19 cellular contexts compared by ENCODE assay signal in the genomic region with DNA sequence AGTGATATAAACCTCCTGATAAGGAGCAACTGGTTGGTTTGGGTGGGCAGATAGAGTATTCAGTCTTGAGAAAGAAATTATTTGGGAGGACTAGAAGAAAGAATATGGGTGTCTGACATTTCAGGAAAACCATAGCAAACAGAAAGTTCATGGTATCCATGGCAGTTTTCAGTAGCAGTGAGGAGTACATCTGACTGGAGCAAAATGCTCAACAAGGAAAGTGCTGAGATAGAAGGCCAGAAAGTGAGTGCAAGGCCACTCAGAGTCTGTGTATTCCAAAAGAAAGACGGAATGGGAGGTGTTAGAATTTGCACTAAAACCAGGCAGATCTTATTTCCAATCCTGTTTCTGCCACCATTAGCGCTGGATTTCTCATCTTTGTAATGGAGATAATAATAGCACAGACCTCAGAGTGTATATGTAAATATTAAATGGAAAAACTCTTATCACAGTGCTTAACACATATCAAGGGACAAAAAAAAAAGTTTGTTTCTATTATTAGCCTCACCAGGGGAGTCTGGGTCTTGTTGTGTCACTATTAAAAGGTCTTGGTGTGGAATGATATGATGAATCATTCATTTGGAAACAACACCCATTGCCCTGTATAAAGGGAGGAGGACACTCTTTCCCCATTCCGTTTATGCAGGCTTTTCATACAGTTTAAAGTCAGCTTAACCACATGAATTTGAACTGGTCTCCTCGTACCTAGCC.
"Had no signal": no experiment of that assay in that cellular context is flagged by ENCODE, and none has a peak within 500 bp of the region (broad histone marks: within the 10 kb centered on the region; RNA-seq: fewer than 3 reads in every experiment).

No MANE protein-coding gene starts in this region.

- H3K9me3 ChIP-seq: psoas muscle, vagina had no signal

- H3K36me3 ChIP-seq: left lung, sigmoid colon, tibial artery, upper lobe of right lung, vagina had no signal

- DNase-seq: effector CD4-positive, alpha-beta T cell; endodermal cell; erythroblast; islet precursor cell; left lung; mesendoderm; naive thymus-derived CD4-positive, alpha-beta T cell; nephron progenitor cell; psoas muscle; retina; sigmoid colon; stimulated activated CD4-positive, alpha-beta T cell treated with anti-CD3 and anti-CD28 coated beads, Interleukin-4, amount 100 ng/mL, for 24 hours; tibial artery; upper lobe of right lung had no signal

- H3K27me3 ChIP-seq: left lung, sigmoid colon, tibial artery, upper lobe of right lung, vagina had no signal

- H3K4me3 ChIP-seq: coronary artery, left lung, lung, psoas muscle, sigmoid colon, smooth muscle cell, tibial artery, upper lobe of right lung, vagina had no signal

- H3K27ac ChIP-seq: coronary artery, left lung, psoas muscle, sigmoid colon, tibial artery, upper lobe of right lung, vagina had no signal

- ATAC-seq: left lung; naive thymus-derived CD4-positive, alpha-beta T cell; stimulated activated memory B cell treated with anti-CD40 and anti-IgM and Interleukin-4, amounts not matched to agents 10 μg/mL and 1 μg/mL and 100 μg/mL, for 72 hours; upper lobe of right lung had no signal

- H3K4me2 ChIP-seq: smooth muscle cell had no signal

- H3K4me1 ChIP-seq: left lung, psoas muscle, sigmoid colon, tibial artery, upper lobe of right lung, vagina had no signal
